ENCODE assay signal across 10 cellular contexts in genomic region chr16:53061256-53061655, GRCh38. TPM values are rescaled to one million over a fixed set of nuclear protein-coding genes. Genes with fewer than 3 reads are reported as not detected.
DNase-seq lines count a peak whose midpoint lies in the region; ATAC-seq and TF ChIP-seq lines count a peak whose summit lies in the region.
"Had no signal": no experiment of that assay in that cellular context is flagged by ENCODE, and none has a peak within 500 bp of the region (broad histone marks: within the 10 kb centered on the region; RNA-seq: fewer than 3 reads in every experiment).

No MANE protein-coding gene starts in this region.

- DNase-seq in mucosa of gallbladder (ENCODE audit: low spot score) (no peak), ascending aorta (ENCODE audit: low spot score in 2 of 2) (no peak), G401 (ENCODE audit: low spot score) (no peak), left lung (no peak)
- DNase-seq: activated gamma-delta T cell had no signal

- no peak for TF ChIP-seq CTCF in ascending aorta (IDR thresholded peaks at IDR 0.05)
- no peak for TF ChIP-seq CTCF in left lung (IDR thresholded peaks at IDR 0.05)

- H3K36me3 ChIP-seq in mucosa of rectum (ENCODE audit: control insufficient read depth in 2 of 2, insufficient read depth in 2 of 2, low read length in 2 of 2): no peaks in the 10 kb centered on the region
- no peaks in the 10 kb centered on the region for H3K36me3 ChIP-seq in ascending aorta
- H3K36me3 ChIP-seq in left lung: no peaks in the 10 kb centered on the region
- H3K36me3 ChIP-seq: thoracic aorta had no signal

- no peaks in the 10 kb centered on the region for H3K9me3 ChIP-seq in mucosa of rectum (ENCODE audit: control insufficient read depth in 2 of 2, low read length in 2 of 2)
- H3K9me3 ChIP-seq in ascending aorta: no peaks in the 10 kb centered on the region
- H3K9me3 ChIP-seq in left lung: no peaks in the 10 kb centered on the region
- H3K9me3 ChIP-seq: thoracic aorta had no signal

- H3K9ac ChIP-seq in mucosa of rectum (ENCODE audit: low read depth in 1 of 2, low read length in 2 of 2): peak overlapping the region in 1 of 2 donors; percentile 9

- peaks cover 9 to 27% of the 10 kb centered on the region in 2 donors for H3K4me1 ChIP-seq in mucosa of rectum (ENCODE audit: control insufficient read depth in 2 of 2, insufficient read depth in 2 of 2, low read length in 2 of 2)
- H3K4me1 ChIP-seq in ascending aorta: peaks cover 0 to 5% of the 10 kb centered on the region in 2 donors
- H3K4me1 ChIP-seq in left lung: peaks cover 7 to 70% of the 10 kb centered on the region in 2 donors

- ATAC-seq in GM18517 (IDR thresholded peaks at IDR 0.05; ENCODE audit: unreplicated experiment): peak; percentile 10
- peak; percentile 21 for ATAC-seq in GM21447 (IDR thresholded peaks at IDR 0.05; ENCODE audit: unreplicated experiment)
- ATAC-seq in HG03432 (IDR thresholded peaks at IDR 0.05; ENCODE audit: unreplicated experiment): peak; percentile 12
- ATAC-seq in left lung: no peak

- H3K4me3 ChIP-seq in mucosa of rectum (ENCODE audit: low read length in 2 of 2) (peak overlapping the region; percentile 34 to 53), ascending aorta (no peak overlapping the region), left lung (no peak overlapping the region)
- H3K4me3 ChIP-seq: thoracic aorta had no signal

- peak overlapping the region; percentile 62 to 75 for H3K27ac ChIP-seq in mucosa of rectum (ENCODE audit: low read depth in 2 of 2, low read length in 2 of 2)
- no peak overlapping the region for H3K27ac ChIP-seq in ascending aorta
- H3K27ac ChIP-seq in left lung: no peak overlapping the region
- H3K27ac ChIP-seq: thoracic aorta had no signal

- no peaks in the 10 kb centered on the region for H3K27me3 ChIP-seq in mucosa of rectum (ENCODE audit: control insufficient read depth in 2 of 2, insufficient read depth in 2 of 2, low read length in 2 of 2)
- no peaks in the 10 kb centered on the region for H3K27me3 ChIP-seq in ascending aorta
- no peaks in the 10 kb centered on the region for H3K27me3 ChIP-seq in left lung

- in situ Hi-C loops in G401 (cut with HindIII; ENCODE audit: low sequenced_read_pairs): no loop called here

- intact Hi-C loops in ascending aorta (cut with DNase I) (no loop called here), left lung (cut with DNase I) (no loop called here)

RNA-seq across cellular contexts. Expression of gene CHD9, which starts 6.5 kb away (rescaled TPM):
- total RNA-seq in mucosa of gallbladder (71.4 TPM), ascending aorta (56.9 TPM), left lung (10 to 100 TPM; 73.9 to 79.9 TPM)
- 18.3 and 31.1 TPM in 2 replicates for total RNA-seq in G401 (2014; rRNA removed; shearing (Covaris generic))

RNA-seq across cellular contexts. Expression of gene CHD9NB, which starts 8.6 kb away (rescaled TPM):
- total RNA-seq in mucosa of gallbladder (4.8 TPM), ascending aorta (0.43 TPM), left lung (10 to 100 TPM in 1 of 2 donors, 1 to 10 TPM in 1; 2.2 to 10.7 TPM)
- total RNA-seq in G401 (2014; rRNA removed; shearing (Covaris generic)): 43.5 and 58.1 TPM in 2 replicates

Comparison
In these comparisons a context has a peak if more than half of its experiments do, and no peak if none do; other contexts are left out.
1. H3K27ac ChIP-seq: peak in mucosa of rectum (2 of 2); none in ascending aorta (0 of 2) and left lung (0 of 2).
2. H3K4me3 ChIP-seq: peak in mucosa of rectum (2 of 2); none in ascending aorta (0 of 2) and left lung (0 of 2).